In the genomic region with DNA sequence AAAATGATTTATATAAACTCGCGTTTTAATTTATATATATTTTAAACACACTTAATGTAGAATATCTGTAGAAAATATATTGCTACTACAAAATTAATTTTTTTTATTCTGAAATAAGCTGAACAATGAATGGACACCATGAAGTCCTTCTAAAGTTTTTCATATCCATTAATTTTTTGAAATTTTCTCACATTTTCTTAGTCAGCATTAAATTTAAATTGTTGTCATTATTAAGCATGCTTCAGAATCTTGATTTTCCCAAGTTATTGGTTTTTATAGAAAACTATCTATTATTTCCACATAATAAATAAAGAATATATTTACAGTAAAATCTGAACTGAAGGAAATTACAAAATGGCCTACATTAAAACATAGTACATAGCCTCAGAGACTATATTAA, we compare ENCODE assay signal across 27 cellular contexts.
"Had no signal": no experiment of that assay in that cellular context is flagged by ENCODE, and none has a peak within 500 bp of the region (broad histone marks: within the 10 kb centered on the region; RNA-seq: fewer than 3 reads in every experiment).

No MANE protein-coding gene starts in this region.

- H3K4me2 ChIP-seq: neural progenitor cell, smooth muscle cell had no signal

- H3K4me1 ChIP-seq: neural progenitor cell, parathyroid adenoma, psoas muscle, spleen, stomach, thyroid gland, tibial nerve, upper lobe of left lung, vagina had no signal

- H3K27ac ChIP-seq: neural progenitor cell, ovary, parathyroid adenoma, psoas muscle, skin epidermis, spleen, stomach, thoracic aorta, thyroid gland, tibial nerve, upper lobe of left lung, vagina had no signal

- H2AFZ ChIP-seq: neural progenitor cell, parathyroid adenoma had no signal

- H3K9ac ChIP-seq: neural progenitor cell, parathyroid adenoma had no signal

- H3K79me2 ChIP-seq: parathyroid adenoma had no signal

- H3K4me3 ChIP-seq: neural progenitor cell, ovary, psoas muscle, skin epidermis, smooth muscle cell, spleen, stomach, thoracic aorta, thyroid gland, tibial nerve, upper lobe of left lung, vagina had no signal

- DNase-seq: natural killer cell; occipital lobe; ovary; posterior cingulate gyrus; psoas muscle; right cardiac atrium; spleen; stimulated activated CD4-positive, alpha-beta T cell treated with anti-CD3 and anti-CD28 coated beads, Interleukin-12 subunit alpha, Interleukin-12 subunit beta, amount 100 ng/mL, for 4 hours; stimulated activated CD4-positive, alpha-beta T cell treated with anti-CD3 and anti-CD28 coated beads, Interleukin-1b, Interleukin-23, amount 100 ng/mL, for 48 hours; stimulated activated CD4-positive, alpha-beta T cell treated with anti-CD3 and anti-CD28 coated beads, Interleukin-4, amount 100 ng/mL, for 1 hour; stimulated activated CD4-positive, alpha-beta T cell treated with anti-CD3 and anti-CD28 coated beads, Interleukin-4, amount 100 ng/mL, for 4 hours; stimulated activated CD8-positive, alpha-beta memory T cell treated with anti-CD3 and anti-CD28 coated beads, Interleukin-4, amount 100 ng/mL, for 48 hours; stimulated activated naive B cell treated with anti-CD40 and anti-IgM and Interleukin-4, amounts not matched to agents 10 μg/mL and 1 μg/mL and 100 μg/mL, for 72 hours; stimulated activated naive CD4-positive, alpha-beta T cell treated with Interleukin-2 at 50 U/mL for 16 hours; stomach; thyroid gland; trophoblast cell; upper lobe of left lung had no signal

- H3K27me3 ChIP-seq: neural progenitor cell, ovary, spleen, stomach, thyroid gland, tibial nerve, upper lobe of left lung, vagina had no signal

- H3K9me3 ChIP-seq: ovary, psoas muscle, thoracic aorta, thyroid gland, tibial nerve, upper lobe of left lung, vagina had no signal

- FAIRE-seq: urothelium cell line had no signal

- ATAC-seq: natural killer cell; psoas muscle; right cardiac atrium; sciatic nerve; stimulated activated naive B cell treated with anti-CD40 and anti-IgM and Interleukin-4, amounts not matched to agents 10 μg/mL and 1 μg/mL and 100 μg/mL, for 72 hours had no signal

- H3K36me3 ChIP-seq: neural progenitor cell, ovary, spleen, stomach, thoracic aorta, thyroid gland, tibial nerve, upper lobe of left lung, vagina had no signal
